In the genomic region with DNA sequence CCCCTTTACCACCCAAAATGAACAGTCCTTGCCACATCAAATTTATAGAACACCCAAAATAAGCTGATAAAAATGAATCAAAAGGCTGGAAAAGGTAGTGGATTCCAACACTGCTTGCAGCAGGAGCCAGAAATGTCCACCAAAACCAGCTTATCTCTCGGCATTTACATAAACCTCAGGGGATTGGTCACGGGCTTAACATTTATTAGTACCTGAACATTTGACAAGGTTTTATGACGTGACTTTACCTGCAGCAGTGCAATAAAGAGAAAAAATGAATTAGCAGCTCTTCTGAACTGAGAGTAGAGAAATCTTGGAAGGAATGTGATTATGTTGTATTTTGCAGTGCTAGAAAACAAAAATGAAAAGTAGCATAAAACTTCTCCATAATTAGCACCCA, we compare ENCODE assay signal across 22 cellular contexts. TPM values are rescaled to one million over a fixed set of nuclear protein-coding genes. Genes with fewer than 3 reads are reported as not detected.
"Had no signal": no experiment of that assay in that cellular context is flagged by ENCODE, and none has a peak within 500 bp of the region (broad histone marks: within the 10 kb centered on the region; RNA-seq: fewer than 3 reads in every experiment).

No MANE protein-coding gene starts in this region.

- H3K27me3 Mint-ChIP-seq: activated CD4-positive, alpha-beta T cell treated with anti-CD3 and anti-CD28 coated beads, Interleukin-2, amount 10 ng/mL, durations not matched to agents 7 days and 5 days; activated T-cell treated with anti-CD3 and anti-CD28 coated beads, Interleukin-2, amount 50 U/mL, for 24 hours had no signal

- ATAC-seq: activated CD8-positive, alpha-beta T cell treated with anti-CD3 and anti-CD28 coated beads, Interleukin-2, amount 10 ng/mL, durations not matched to agents 7 days and 5 days; foreskin keratinocyte; natural killer cell; pancreas; right lobe of liver; stimulated activated effector memory CD8-positive, alpha-beta T cell treated with anti-CD3 and anti-CD28 coated beads, Interleukin-12 subunit alpha, Interleukin-12 subunit beta, amount 100 ng/mL, for 72 hours had no signal

- DNase-seq: activated CD4-positive, alpha-beta T cell treated with anti-CD3 and anti-CD28 coated beads, Interleukin-2, amount 10 ng/mL, durations not matched to agents 7 days and 5 days; activated CD8-positive, alpha-beta T cell treated with anti-CD3 and anti-CD28 coated beads, Interleukin-2, amount 10 ng/mL, durations not matched to agents 7 days and 5 days; activated naive CD4-positive, alpha-beta T cell treated with anti-CD3 and anti-CD28 coated beads for 36 hours; activated T-cell treated with anti-CD3 and anti-CD28 coated beads, Interleukin-2, amount 50 U/mL, for 24 hours; aorta; brain microvascular endothelial cell; central memory CD4-positive, alpha-beta T cell; foreskin keratinocyte; head of caudate nucleus; kidney; left ventricle myocardium inferior; natural killer cell; pancreas; right lobe of liver; stimulated activated CD4-positive, alpha-beta T cell treated with anti-CD3 and anti-CD28 coated beads, Interleukin-4, amount 100 ng/mL, for 24 hours; T-helper 1 cell; T-helper 9 cell; thyroid gland had no signal

- H3K27me3 ChIP-seq: brain microvascular endothelial cell, foreskin keratinocyte, neutrophil, pancreas, right lobe of liver, thyroid gland had no signal

- H3K4me3 ChIP-seq: left ventricle myocardium inferior, pancreas, right lobe of liver, smooth muscle cell, thyroid gland had no signal

- H3K9me3 ChIP-seq: left ventricle myocardium inferior, neutrophil, pancreas, right lobe of liver, thyroid gland had no signal

- H3K4me3 Mint-ChIP-seq: activated CD4-positive, alpha-beta T cell treated with anti-CD3 and anti-CD28 coated beads, Interleukin-2, amount 10 ng/mL, durations not matched to agents 7 days and 5 days; activated CD8-positive, alpha-beta T cell treated with anti-CD3 and anti-CD28 coated beads, Interleukin-2, amount 10 ng/mL, durations not matched to agents 7 days and 5 days; activated naive CD4-positive, alpha-beta T cell treated with anti-CD3 and anti-CD28 coated beads for 36 hours; activated T-cell treated with anti-CD3 and anti-CD28 coated beads, Interleukin-2, amount 50 U/mL, for 24 hours; natural killer cell; stimulated activated effector memory CD8-positive, alpha-beta T cell treated with anti-CD3 and anti-CD28 coated beads, Interleukin-12 subunit alpha, Interleukin-12 subunit beta, amount 100 ng/mL, for 72 hours had no signal

- H3K36me3 ChIP-seq: brain microvascular endothelial cell, neutrophil, pancreas, right lobe of liver had no signal

- H3K4me1 ChIP-seq: foreskin keratinocyte, right lobe of liver had no signal

- H3K27ac ChIP-seq: brain microvascular endothelial cell, foreskin keratinocyte, left ventricle myocardium inferior, pancreas, right lobe of liver, thyroid gland had no signal

- H3K27ac Mint-ChIP-seq: activated CD4-positive, alpha-beta T cell treated with anti-CD3 and anti-CD28 coated beads, Interleukin-2, amount 10 ng/mL, durations not matched to agents 7 days and 5 days; activated CD8-positive, alpha-beta T cell treated with anti-CD3 and anti-CD28 coated beads, Interleukin-2, amount 10 ng/mL, durations not matched to agents 7 days and 5 days; activated naive CD4-positive, alpha-beta T cell treated with anti-CD3 and anti-CD28 coated beads for 36 hours; activated T-cell treated with anti-CD3 and anti-CD28 coated beads, Interleukin-2, amount 50 U/mL, for 24 hours; activated T-helper 2 cell treated with anti-CD3 and anti-CD28 coated beads, Interferon-gamma antibody, Interleukin-2, Interleukin-4, amounts not matched to agents 10 μg/mL and 5 μg/mL and 100 μg/mL, durations not matched to agents 14 hours and 24 hours and 36 hours had no signal

- H3K9me3 Mint-ChIP-seq: natural killer cell; stimulated activated effector memory CD8-positive, alpha-beta T cell treated with anti-CD3 and anti-CD28 coated beads, Interleukin-12 subunit alpha, Interleukin-12 subunit beta, amount 100 ng/mL, for 72 hours had no signal

RNA-seq across cellular contexts. Expression of a gene that starts 31.5 kb away (rescaled TPM):
- polyA plus RNA-seq: smooth muscle cell had no signal
